1 cellular context compared by ENCODE assay signal in the genomic region with DNA sequence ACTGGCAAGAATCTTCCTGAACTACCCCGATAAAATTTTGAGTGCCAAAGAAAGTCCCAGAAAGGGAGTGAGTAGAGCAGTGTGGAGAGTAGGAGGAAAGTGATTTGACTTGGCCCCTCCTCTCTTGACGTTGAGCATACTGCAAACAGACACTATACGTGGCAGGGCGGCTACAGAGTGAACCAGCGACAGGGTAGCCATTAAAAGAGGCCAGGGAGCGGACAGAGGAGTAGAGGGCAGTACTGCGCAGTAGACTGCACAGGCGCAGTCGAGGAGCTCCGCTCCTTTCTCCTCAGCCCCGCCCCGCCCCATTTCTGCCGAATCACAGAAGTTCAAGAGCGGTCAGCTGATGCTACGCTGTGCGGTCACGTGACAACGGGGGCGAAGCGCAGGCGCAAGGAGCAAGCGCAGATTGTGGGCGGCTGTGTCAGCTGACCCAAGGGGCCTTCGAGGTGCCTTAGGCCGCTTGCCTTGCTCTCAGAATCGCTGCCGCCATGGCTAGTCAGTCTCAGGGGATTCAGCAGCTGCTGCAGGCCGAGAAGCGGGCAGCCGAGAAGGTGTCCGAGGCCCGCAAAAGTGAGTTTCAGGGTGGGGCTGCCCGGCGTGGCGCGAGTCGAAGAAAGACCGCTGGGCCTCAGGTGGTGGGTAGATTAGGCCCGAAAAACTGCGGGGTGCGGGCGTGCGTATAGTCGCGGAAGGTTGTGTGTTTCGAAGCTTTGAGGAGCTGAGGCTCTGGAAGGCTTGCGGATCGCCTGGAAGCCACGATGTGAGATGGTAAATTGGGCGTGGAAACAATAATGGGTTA.
TF ChIP-seq lines count a peak whose summit lies in the region.

A gene with protein sequence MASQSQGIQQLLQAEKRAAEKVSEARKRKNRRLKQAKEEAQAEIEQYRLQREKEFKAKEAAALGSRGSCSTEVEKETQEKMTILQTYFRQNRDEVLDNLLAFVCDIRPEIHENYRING (plus strand): TSS at position 425 of the 805 bp plus-strand sequence. CDS start 70 bp downstream, at position 495.

TF ChIP-seq in K562, 482 proteins besides CTCF, POLR2A, EP300 and RAD21 (continued from another document and continues in another):
- TF ChIP-seq, protein P1, sequence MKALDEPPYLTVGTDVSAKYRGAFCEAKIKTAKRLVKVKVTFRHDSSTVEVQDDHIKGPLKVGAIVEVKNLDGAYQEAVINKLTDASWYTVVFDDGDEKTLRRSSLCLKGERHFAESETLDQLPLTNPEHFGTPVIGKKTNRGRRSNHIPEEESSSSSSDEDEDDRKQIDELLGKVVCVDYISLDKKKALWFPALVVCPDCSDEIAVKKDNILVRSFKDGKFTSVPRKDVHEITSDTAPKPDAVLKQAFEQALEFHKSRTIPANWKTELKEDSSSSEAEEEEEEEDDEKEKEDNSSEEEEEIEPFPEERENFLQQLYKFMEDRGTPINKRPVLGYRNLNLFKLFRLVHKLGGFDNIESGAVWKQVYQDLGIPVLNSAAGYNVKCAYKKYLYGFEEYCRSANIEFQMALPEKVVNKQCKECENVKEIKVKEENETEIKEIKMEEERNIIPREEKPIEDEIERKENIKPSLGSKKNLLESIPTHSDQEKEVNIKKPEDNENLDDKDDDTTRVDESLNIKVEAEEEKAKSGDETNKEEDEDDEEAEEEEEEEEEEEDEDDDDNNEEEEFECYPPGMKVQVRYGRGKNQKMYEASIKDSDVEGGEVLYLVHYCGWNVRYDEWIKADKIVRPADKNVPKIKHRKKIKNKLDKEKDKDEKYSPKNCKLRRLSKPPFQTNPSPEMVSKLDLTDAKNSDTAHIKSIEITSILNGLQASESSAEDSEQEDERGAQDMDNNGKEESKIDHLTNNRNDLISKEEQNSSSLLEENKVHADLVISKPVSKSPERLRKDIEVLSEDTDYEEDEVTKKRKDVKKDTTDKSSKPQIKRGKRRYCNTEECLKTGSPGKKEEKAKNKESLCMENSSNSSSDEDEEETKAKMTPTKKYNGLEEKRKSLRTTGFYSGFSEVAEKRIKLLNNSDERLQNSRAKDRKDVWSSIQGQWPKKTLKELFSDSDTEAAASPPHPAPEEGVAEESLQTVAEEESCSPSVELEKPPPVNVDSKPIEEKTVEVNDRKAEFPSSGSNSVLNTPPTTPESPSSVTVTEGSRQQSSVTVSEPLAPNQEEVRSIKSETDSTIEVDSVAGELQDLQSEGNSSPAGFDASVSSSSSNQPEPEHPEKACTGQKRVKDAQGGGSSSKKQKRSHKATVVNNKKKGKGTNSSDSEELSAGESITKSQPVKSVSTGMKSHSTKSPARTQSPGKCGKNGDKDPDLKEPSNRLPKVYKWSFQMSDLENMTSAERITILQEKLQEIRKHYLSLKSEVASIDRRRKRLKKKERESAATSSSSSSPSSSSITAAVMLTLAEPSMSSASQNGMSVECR (CRISPR knock-in tag; IDR thresholded peaks at IDR 0.05) = peak; percentile 95
- TF ChIP-seq SREBF2 (CRISPR knock-in tag; IDR thresholded peaks at IDR 0.05) (no peak; the same call in 1 of the 2 replicates), ZNF551 (CRISPR knock-in tag; IDR thresholded peaks at IDR 0.05) (no peak), PCBP1 (IDR thresholded peaks at IDR 0.05; ENCODE audit: low read depth, low read length, poor library complexity, severe bottlenecking) (no peak), HNRNPLL (IDR thresholded peaks at IDR 0.05; ENCODE audit: low read depth, low read length, poor library complexity, severe bottlenecking) (peak; percentile 79), GATAD2B (IDR thresholded peaks at IDR 0.05; ENCODE audit: borderline replicate concordance) (no peak), BCL6 (CRISPR knock-in tag; IDR thresholded peaks at IDR 0.05) (no peak), KLF6 (CRISPR knock-in tag; IDR thresholded peaks at IDR 0.05; ENCODE audit: borderline replicate concordance) (peak; percentile 7; the same call in 1 of the 2 replicates), FOXA1 (IDR thresholded peaks at IDR 0.05; ENCODE audit: borderline replicate concordance) (no peak), MBD2 (IDR thresholded peaks at IDR 0.05; ENCODE audit: borderline replicate concordance, low read depth) (peak; percentile 48; the same call in 1 of the 2 replicates), BDP1 (IDR thresholded peaks at IDR 0.05; ENCODE audit: insufficient read depth, insufficient read length) (no peak), ZNF217 (CRISPR knock-in tag; IDR thresholded peaks at IDR 0.05) (no peak), PHF8 (IDR thresholded peaks at IDR 0.05; ENCODE audit: borderline replicate concordance, low read length) (peak; percentile 98), MAFF (IDR thresholded peaks at IDR 0.05; ENCODE audit: low read length) (no peak), TAF7 (tag; IDR thresholded peaks at IDR 0.05) (peak; percentile 72), ZNF644 (tag; IDR thresholded peaks at IDR 0.05; ENCODE audit: low read depth) (no peak), ZBTB8A (IDR thresholded peaks at IDR 0.05; ENCODE audit: partially characterized antibody) (no peak), PTRF (tag; IDR thresholded peaks at IDR 0.05) (no peak), ZZZ3 (IDR thresholded peaks at IDR 0.05) (peak; percentile 93; the same call in 1 of the 2 replicates), SMARCC2 (IDR thresholded peaks at IDR 0.05; ENCODE audit: low read depth) (no peak), ADNP (tag; IDR thresholded peaks at IDR 0.05) (no peak), ZNF668 (CRISPR knock-in tag; IDR thresholded peaks at IDR 0.05) (no peak), RBM14 (IDR thresholded peaks at IDR 0.05; ENCODE audit: borderline replicate concordance, insufficient read depth, low read depth, low read length) (no peak), ZNF274 (IDR thresholded peaks at IDR 0.05; ENCODE audit: borderline replicate concordance, low read depth, low read length) (no peak)
- TF ChIP-seq, protein P2, sequence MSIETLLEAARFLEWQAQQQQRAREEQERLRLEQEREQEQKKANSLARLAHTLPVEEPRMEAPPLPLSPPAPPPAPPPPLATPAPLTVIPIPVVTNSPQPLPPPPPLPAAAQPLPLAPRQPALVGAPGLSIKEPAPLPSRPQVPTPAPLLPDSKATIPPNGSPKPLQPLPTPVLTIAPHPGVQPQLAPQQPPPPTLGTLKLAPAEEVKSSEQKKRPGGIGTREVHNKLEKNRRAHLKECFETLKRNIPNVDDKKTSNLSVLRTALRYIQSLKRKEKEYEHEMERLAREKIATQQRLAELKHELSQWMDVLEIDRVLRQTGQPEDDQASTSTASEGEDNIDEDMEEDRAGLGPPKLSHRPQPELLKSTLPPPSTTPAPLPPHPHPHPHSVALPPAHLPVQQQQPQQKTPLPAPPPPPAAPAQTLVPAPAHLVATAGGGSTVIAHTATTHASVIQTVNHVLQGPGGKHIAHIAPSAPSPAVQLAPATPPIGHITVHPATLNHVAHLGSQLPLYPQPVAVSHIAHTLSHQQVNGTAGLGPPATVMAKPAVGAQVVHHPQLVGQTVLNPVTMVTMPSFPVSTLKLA (conservative IDR thresholded peaks at IDR 0.05) = peak; percentile 66 to 78
- TF ChIP-seq, protein P3, sequence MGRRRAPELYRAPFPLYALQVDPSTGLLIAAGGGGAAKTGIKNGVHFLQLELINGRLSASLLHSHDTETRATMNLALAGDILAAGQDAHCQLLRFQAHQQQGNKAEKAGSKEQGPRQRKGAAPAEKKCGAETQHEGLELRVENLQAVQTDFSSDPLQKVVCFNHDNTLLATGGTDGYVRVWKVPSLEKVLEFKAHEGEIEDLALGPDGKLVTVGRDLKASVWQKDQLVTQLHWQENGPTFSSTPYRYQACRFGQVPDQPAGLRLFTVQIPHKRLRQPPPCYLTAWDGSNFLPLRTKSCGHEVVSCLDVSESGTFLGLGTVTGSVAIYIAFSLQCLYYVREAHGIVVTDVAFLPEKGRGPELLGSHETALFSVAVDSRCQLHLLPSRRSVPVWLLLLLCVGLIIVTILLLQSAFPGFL (CRISPR knock-in tag; IDR thresholded peaks at IDR 0.05) = 0 out of 2 replicates have a peak, but pooled peaks have one; percentile 64
- TF ChIP-seq, protein P4, sequence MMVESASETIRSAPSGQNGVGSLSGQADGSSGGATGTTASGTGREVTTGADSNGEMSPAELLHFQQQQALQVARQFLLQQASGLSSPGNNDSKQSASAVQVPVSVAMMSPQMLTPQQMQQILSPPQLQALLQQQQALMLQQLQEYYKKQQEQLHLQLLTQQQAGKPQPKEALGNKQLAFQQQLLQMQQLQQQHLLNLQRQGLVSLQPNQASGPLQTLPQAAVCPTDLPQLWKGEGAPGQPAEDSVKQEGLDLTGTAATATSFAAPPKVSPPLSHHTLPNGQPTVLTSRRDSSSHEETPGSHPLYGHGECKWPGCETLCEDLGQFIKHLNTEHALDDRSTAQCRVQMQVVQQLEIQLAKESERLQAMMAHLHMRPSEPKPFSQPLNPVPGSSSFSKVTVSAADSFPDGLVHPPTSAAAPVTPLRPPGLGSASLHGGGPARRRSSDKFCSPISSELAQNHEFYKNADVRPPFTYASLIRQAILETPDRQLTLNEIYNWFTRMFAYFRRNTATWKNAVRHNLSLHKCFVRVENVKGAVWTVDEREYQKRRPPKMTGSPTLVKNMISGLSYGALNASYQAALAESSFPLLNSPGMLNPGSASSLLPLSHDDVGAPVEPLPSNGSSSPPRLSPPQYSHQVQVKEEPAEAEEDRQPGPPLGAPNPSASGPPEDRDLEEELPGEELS (CRISPR knock-in tag; IDR thresholded peaks at IDR 0.05; ENCODE audit: borderline replicate concordance) = no peak
- TF ChIP-seq, protein P5, sequence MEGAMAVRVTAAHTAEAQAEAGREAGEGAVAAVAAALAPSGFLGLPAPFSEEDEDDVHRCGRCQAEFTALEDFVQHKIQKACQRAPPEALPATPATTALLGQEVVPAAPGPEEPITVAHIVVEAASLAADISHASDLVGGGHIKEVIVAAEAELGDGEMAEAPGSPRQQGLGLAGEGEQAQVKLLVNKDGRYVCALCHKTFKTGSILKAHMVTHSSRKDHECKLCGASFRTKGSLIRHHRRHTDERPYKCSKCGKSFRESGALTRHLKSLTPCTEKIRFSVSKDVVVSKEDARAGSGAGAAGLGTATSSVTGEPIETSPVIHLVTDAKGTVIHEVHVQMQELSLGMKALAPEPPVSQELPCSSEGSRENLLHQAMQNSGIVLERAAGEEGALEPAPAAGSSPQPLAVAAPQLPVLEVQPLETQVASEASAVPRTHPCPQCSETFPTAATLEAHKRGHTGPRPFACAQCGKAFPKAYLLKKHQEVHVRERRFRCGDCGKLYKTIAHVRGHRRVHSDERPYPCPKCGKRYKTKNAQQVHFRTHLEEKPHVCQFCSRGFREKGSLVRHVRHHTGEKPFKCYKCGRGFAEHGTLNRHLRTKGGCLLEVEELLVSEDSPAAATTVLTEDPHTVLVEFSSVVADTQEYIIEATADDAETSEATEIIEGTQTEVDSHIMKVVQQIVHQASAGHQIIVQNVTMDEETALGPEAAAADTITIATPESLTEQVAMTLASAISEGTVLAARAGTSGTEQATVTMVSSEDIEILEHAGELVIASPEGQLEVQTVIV (CRISPR knock-in tag; IDR thresholded peaks at IDR 0.05; ENCODE audit: borderline replicate concordance) = no peak
- TF ChIP-seq, protein P6, sequence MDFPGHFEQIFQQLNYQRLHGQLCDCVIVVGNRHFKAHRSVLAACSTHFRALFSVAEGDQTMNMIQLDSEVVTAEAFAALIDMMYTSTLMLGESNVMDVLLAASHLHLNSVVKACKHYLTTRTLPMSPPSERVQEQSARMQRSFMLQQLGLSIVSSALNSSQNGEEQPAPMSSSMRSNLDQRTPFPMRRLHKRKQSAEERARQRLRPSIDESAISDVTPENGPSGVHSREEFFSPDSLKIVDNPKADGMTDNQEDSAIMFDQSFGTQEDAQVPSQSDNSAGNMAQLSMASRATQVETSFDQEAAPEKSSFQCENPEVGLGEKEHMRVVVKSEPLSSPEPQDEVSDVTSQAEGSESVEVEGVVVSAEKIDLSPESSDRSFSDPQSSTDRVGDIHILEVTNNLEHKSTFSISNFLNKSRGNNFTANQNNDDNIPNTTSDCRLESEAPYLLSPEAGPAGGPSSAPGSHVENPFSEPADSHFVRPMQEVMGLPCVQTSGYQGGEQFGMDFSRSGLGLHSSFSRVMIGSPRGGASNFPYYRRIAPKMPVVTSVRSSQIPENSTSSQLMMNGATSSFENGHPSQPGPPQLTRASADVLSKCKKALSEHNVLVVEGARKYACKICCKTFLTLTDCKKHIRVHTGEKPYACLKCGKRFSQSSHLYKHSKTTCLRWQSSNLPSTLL (IDR thresholded peaks at IDR 0.05) = 0 out of 2 replicates have a peak, but pooled peaks have one; percentile 7
- TF ChIP-seq, protein P7, sequence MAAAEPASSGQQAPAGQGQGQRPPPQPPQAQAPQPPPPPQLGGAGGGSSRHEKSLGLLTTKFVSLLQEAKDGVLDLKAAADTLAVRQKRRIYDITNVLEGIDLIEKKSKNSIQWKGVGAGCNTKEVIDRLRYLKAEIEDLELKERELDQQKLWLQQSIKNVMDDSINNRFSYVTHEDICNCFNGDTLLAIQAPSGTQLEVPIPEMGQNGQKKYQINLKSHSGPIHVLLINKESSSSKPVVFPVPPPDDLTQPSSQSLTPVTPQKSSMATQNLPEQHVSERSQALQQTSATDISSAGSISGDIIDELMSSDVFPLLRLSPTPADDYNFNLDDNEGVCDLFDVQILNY (CRISPR knock-in tag; IDR thresholded peaks at IDR 0.05) = peak; percentile 85; the same call in 1 of the 2 replicates
- TF ChIP-seq, protein P8, sequence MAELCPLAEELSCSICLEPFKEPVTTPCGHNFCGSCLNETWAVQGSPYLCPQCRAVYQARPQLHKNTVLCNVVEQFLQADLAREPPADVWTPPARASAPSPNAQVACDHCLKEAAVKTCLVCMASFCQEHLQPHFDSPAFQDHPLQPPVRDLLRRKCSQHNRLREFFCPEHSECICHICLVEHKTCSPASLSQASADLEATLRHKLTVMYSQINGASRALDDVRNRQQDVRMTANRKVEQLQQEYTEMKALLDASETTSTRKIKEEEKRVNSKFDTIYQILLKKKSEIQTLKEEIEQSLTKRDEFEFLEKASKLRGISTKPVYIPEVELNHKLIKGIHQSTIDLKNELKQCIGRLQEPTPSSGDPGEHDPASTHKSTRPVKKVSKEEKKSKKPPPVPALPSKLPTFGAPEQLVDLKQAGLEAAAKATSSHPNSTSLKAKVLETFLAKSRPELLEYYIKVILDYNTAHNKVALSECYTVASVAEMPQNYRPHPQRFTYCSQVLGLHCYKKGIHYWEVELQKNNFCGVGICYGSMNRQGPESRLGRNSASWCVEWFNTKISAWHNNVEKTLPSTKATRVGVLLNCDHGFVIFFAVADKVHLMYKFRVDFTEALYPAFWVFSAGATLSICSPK (IDR thresholded peaks at IDR 0.05; ENCODE audit: borderline replicate concordance) = no peak
- TF ChIP-seq, protein P9, sequence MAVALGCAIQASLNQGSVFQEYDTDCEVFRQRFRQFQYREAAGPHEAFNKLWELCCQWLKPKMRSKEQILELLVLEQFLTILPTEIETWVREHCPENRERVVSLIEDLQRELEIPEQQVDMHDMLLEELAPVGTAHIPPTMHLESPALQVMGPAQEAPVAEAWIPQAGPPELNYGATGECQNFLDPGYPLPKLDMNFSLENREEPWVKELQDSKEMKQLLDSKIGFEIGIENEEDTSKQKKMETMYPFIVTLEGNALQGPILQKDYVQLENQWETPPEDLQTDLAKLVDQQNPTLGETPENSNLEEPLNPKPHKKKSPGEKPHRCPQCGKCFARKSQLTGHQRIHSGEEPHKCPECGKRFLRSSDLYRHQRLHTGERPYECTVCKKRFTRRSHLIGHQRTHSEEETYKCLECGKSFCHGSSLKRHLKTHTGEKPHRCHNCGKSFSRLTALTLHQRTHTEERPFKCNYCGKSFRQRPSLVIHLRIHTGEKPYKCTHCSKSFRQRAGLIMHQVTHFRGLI (CRISPR knock-in tag; IDR thresholded peaks at IDR 0.05) = no peak
